34 cellular contexts compared by ENCODE assay signal in genomic region chr11:12056112-12056511, GRCh38. TPM values are rescaled to one million over a fixed set of nuclear protein-coding genes. Genes with fewer than 3 reads are reported as not detected.
A peak's percentile ranks its signal among the peaks of the same experiment; 100 is the strongest.
DNase-seq lines count a peak whose midpoint lies in the region; FAIRE-seq and TF ChIP-seq lines count a peak whose summit lies in the region.
"Had no signal": no experiment of that assay in that cellular context is flagged by ENCODE, and none has a peak within 500 bp of the region (broad histone marks: within the 10 kb centered on the region; RNA-seq: fewer than 3 reads in every experiment).

No MANE protein-coding gene starts in this region.

- no peaks in the 10 kb centered on the region for H3F3A ChIP-seq in Loucy (ENCODE audit: low read depth)

- H4K20me1 ChIP-seq in Loucy (ENCODE audit: insufficient read depth, low read length, poor library complexity, severe bottlenecking), result no peaks in the 10 kb centered on the region

- peaks cover 16% of the 10 kb centered on the region for H3K9me3 Mint-ChIP-seq in activated CD4-positive, alpha-beta T cell treated with anti-CD3 and anti-CD28 coated beads, Interleukin-2, amount 10 ng/mL, durations not matched to agents 7 days and 5 days
- H3K9me3 Mint-ChIP-seq: CD4-positive, alpha-beta T cell had no signal

- no peaks in the 10 kb centered on the region for H3K36me3 ChIP-seq in Loucy (ENCODE audit: insufficient read depth, low read length)
- H3K36me3 ChIP-seq: HAP-1, left ventricle myocardium inferior, pancreas, suprapubic skin, upper lobe of right lung had no signal

- no peak overlapping the region for H3K9ac ChIP-seq in Loucy (ENCODE audit: low read depth, low read length, poor library complexity, severe bottlenecking)

- TF ChIP-seq CTCF in Loucy (conservative IDR thresholded peaks at IDR 0.05; ENCODE audit: low read length) (peak; percentile 25), retinal pigment epithelial cell (conservative IDR thresholded peaks at IDR 0.05; ENCODE audit: low read depth, low read length) (peak; percentile 2)

- H3K27ac Mint-ChIP-seq in activated CD4-positive, alpha-beta T cell treated with anti-CD3 and anti-CD28 coated beads, Interleukin-2, amount 10 ng/mL, durations not matched to agents 7 days and 5 days, result peak overlapping the region; percentile 71
- H3K27ac Mint-ChIP-seq: activated naive CD4-positive, alpha-beta T cell treated with anti-CD3 and anti-CD28 coated beads, Interleukin-2, amount 10 ng/mL, durations not matched to agents 7 days and 5 days; activated T-helper 1 cell treated with anti-CD3 and anti-CD28 coated beads, Interleukin-12 subunit alpha, Interleukin-12 subunit beta, Interleukin-2, Interleukin-4 antibody, amounts not matched to agents 30 ng/mL and 10 ng/mL and 1 ng/mL, durations not matched to agents 14 hours and 24 hours and 36 hours; brain; CD4-positive, alpha-beta T cell; IgD-negative memory B cell had no signal

- H3K9me3 ChIP-seq in Loucy (ENCODE audit: insufficient read depth, low read depth, low read length), result peaks cover 6% of the 10 kb centered on the region; the same call in 1 of the 2 replicates
- H3K9me3 ChIP-seq: HAP-1, left ventricle myocardium inferior, pancreas, suprapubic skin, upper lobe of right lung had no signal

- H3K4me3 Mint-ChIP-seq in activated CD4-positive, alpha-beta T cell treated with anti-CD3 and anti-CD28 coated beads, Interleukin-2, amount 10 ng/mL, durations not matched to agents 7 days and 5 days, result no peak overlapping the region
- H3K4me3 Mint-ChIP-seq: activated naive CD4-positive, alpha-beta T cell treated with anti-CD3 and anti-CD28 coated beads, Interleukin-2, amount 10 ng/mL, durations not matched to agents 7 days and 5 days; activated T-helper 1 cell treated with anti-CD3 and anti-CD28 coated beads, Interleukin-12 subunit alpha, Interleukin-12 subunit beta, Interleukin-2, Interleukin-4 antibody, amounts not matched to agents 30 ng/mL and 10 ng/mL and 1 ng/mL, durations not matched to agents 14 hours and 24 hours and 36 hours; brain; CD4-positive, alpha-beta T cell; neural crest cell had no signal

- POLR2A ChIA-PET in activated CD4-positive, alpha-beta T cell treated with anti-CD3 and anti-CD28 coated beads, Interleukin-2, amount 10 ng/mL, durations not matched to agents 7 days and 5 days (lab: Charles Lee), result no interaction called here

- H3K4me3 ChIP-seq in Loucy (ENCODE audit: low read length, poor library complexity, severe bottlenecking) (no peak overlapping the region), retinal pigment epithelial cell (ENCODE audit: low read length) (no peak overlapping the region)
- H3K4me3 ChIP-seq: HAP-1, left ventricle myocardium inferior, pancreas, SK-N-MC, suprapubic skin, upper lobe of right lung had no signal

- no peak overlapping the region for H2AFZ ChIP-seq in Loucy (ENCODE audit: low read length)

- CTCF ChIA-PET in activated CD4-positive, alpha-beta T cell treated with anti-CD3 and anti-CD28 coated beads, Interleukin-2, amount 10 ng/mL, durations not matched to agents 7 days and 5 days (lab: Charles Lee), result interaction anchor here (1.9 kb wide), 2 partner anchors 180 to 225 kb away, joined by 4 to 6 read pairs; no protein-coding TSS in a partner anchor

- H3K9me2 ChIP-seq in Loucy (replicated peaks; ENCODE audit: low read depth, low read length), result no peaks in the 10 kb centered on the region

- peaks cover 4% of the 10 kb centered on the region for H3K4me1 ChIP-seq in Loucy (ENCODE audit: insufficient read depth, low read length, poor library complexity, severe bottlenecking)
- H3K4me1 ChIP-seq: HAP-1 had no signal

- no peaks in the 10 kb centered on the region for H3K79me2 ChIP-seq in Loucy (ENCODE audit: insufficient read depth, low read length)

- H3K4me1 Mint-ChIP-seq in activated CD4-positive, alpha-beta T cell treated with anti-CD3 and anti-CD28 coated beads, Interleukin-2, amount 10 ng/mL, durations not matched to agents 7 days and 5 days, result peaks cover 7% of the 10 kb centered on the region
- H3K4me1 Mint-ChIP-seq: IgD-negative memory B cell, neural crest cell had no signal

- no peak for DNase-seq in activated CD4-positive, alpha-beta T cell treated with anti-CD3 and anti-CD28 coated beads, Interleukin-2, amount 10 ng/mL, durations not matched to agents 7 days and 5 days
- no peak for DNase-seq in activated CD4-positive, alpha-beta T cell treated with anti-CD3 and anti-CD28 coated beads for 48 hours
- peak; percentile 42 for DNase-seq in dermis blood vessel endothelial cell
- DNase-seq in retinal pigment epithelial cell (ENCODE audit: low read depth), result no peak
- DNase-seq in HTR-8/SVneo (ENCODE audit: insufficient read length, low spot score), result no peak
- no peak for DNase-seq in epidermal melanocyte (ENCODE audit: insufficient read length, low spot score)
- no peak for DNase-seq in GF-D8 (lab: John Stamatoyannopoulos, UW)
- DNase-seq: 8988T; activated CD4-positive, alpha-beta T cell treated with anti-CD3 and anti-CD28 coated beads, Interleukin-2, amount 50 U/mL, for 48 hours; activated CD8-positive, alpha-beta memory T cell treated with anti-CD3 and anti-CD28 coated beads, Interleukin-2, amount 50 U/mL, for 48 hours; activated naive CD4-positive, alpha-beta T cell treated with anti-CD3 and anti-CD28 coated beads, Interleukin-2, amount 10 ng/mL, durations not matched to agents 7 days and 5 days; AML-193; CD4-positive, alpha-beta T cell; glutamatergic neuron; left ventricle myocardium inferior; mesendoderm; NCI-H1092; NCI-H1694; retina; small intestine; stimulated activated naive CD4-positive, alpha-beta T cell; T-helper 2 cell; upper lobe of right lung had no signal

- no peaks in the 10 kb centered on the region for H3K27me3 Mint-ChIP-seq in activated CD4-positive, alpha-beta T cell treated with anti-CD3 and anti-CD28 coated beads, Interleukin-2, amount 10 ng/mL, durations not matched to agents 7 days and 5 days
- H3K27me3 Mint-ChIP-seq: CD4-positive, alpha-beta T cell; IgD-negative memory B cell had no signal

- no peak for FAIRE-seq in HTR-8/SVneo (lab: Jason Lieb, UNC)
- FAIRE-seq: D721Med, islet of Langerhans, pancreas, small intestine had no signal

- H3K27me3 ChIP-seq in Loucy (ENCODE audit: insufficient read depth, low read length, poor library complexity, severe bottlenecking), result no peaks in the 10 kb centered on the region
- H3K27me3 ChIP-seq: pancreas, suprapubic skin, upper lobe of right lung had no signal

- peaks cover 7% of the 10 kb centered on the region for H3K36me3 Mint-ChIP-seq in activated CD4-positive, alpha-beta T cell treated with anti-CD3 and anti-CD28 coated beads, Interleukin-2, amount 10 ng/mL, durations not matched to agents 7 days and 5 days (ENCODE audit: low read depth)
- H3K36me3 Mint-ChIP-seq: brain, IgD-negative memory B cell had no signal

- no peak overlapping the region for H3K4me2 ChIP-seq in Loucy (ENCODE audit: low read depth, low read length, poor library complexity, severe bottlenecking)

RNA-seq across cellular contexts. Expression of gene DKK3, which starts 47.7 kb away (rescaled TPM):
- total RNA-seq in activated CD4-positive, alpha-beta T cell treated with anti-CD3 and anti-CD28 coated beads, Interleukin-2, amount 10 ng/mL, durations not matched to agents 7 days and 5 days, result not detected
- total RNA-seq in dermis blood vessel endothelial cell, result 107 and 156 TPM in 2 replicates
- total RNA-seq: activated T-helper 1 cell treated with anti-CD3 and anti-CD28 coated beads, Interleukin-12 subunit alpha, Interleukin-12 subunit beta, Interleukin-2, Interleukin-4 antibody, amounts not matched to agents 30 ng/mL and 10 ng/mL and 1 ng/mL, durations not matched to agents 14 hours and 24 hours and 36 hours had no signal

RNA-seq across cellular contexts. Expression of gene MICAL2, which starts 54.3 kb away (rescaled TPM):
- total RNA-seq in activated CD4-positive, alpha-beta T cell treated with anti-CD3 and anti-CD28 coated beads, Interleukin-2, amount 10 ng/mL, durations not matched to agents 7 days and 5 days, result 10 to 100 TPM; 45.5 to 47.3 TPM
- total RNA-seq in dermis blood vessel endothelial cell, result 110 and 124 TPM in 2 replicates

Comparison
In these comparisons a context has a peak if more than half of its experiments do, and no peak if none do; other contexts are left out.
1. RNA of gene DKK3, which starts 47.7 kb away (total RNA-seq): 107 to 156 TPM in dermis blood vessel endothelial cell; not detected in activated CD4-positive, alpha-beta T cell treated with anti-CD3 and anti-CD28 coated beads, Interleukin-2, amount 10 ng/mL, durations not matched to agents 7 days and 5 days; every median in the first group is over 10 times any median in the second.